ENCODE assay signal across 21 cellular contexts in the genomic region with DNA sequence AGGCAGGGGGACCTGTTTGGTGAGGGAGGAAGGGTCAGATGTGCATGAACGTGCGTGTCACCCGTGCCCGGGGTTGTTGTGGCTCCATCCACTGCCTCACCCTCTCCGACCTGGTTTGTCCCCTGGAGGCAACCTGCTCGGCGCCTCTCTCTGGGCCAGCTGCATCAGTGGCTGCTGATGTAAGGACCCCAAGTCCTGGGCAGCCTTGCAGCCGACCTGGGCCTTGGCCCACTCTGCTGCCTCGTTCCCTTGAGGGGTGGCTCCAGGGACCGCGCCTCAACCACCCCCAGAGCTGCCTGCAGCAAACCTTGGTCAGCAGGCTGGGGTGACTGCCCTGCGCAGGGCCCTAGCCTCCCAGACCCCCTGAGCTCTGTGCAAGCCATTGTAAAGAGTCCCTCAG.
DNase-seq lines count a peak whose midpoint lies in the region; ATAC-seq and TF ChIP-seq lines count a peak whose summit lies in the region.
"Had no signal": no experiment of that assay in that cellular context is flagged by ENCODE, and none has a peak within 500 bp of the region (broad histone marks: within the 10 kb centered on the region; RNA-seq: fewer than 3 reads in every experiment).

No MANE protein-coding gene starts in this region.

- ATAC-seq in activated CD4-positive, alpha-beta T cell treated with anti-CD3 and anti-CD28 coated beads for 36 hours: no peak
- ATAC-seq in left cardiac atrium (no peak), sciatic nerve (no peak), HG03520 (IDR thresholded peaks at IDR 0.05; ENCODE audit: unreplicated experiment) (no peak), GM21515 (IDR thresholded peaks at IDR 0.05; ENCODE audit: unreplicated experiment) (no peak)
- ATAC-seq: GM12878 had no signal

- H3K36me3 ChIP-seq in Loucy (ENCODE audit: insufficient read depth, low read length): no peaks in the 10 kb centered on the region
- H3K36me3 ChIP-seq: tibial nerve had no signal

- no peaks in the 10 kb centered on the region for H3K9me3 Mint-ChIP-seq in activated CD4-positive, alpha-beta T cell treated with anti-CD3 and anti-CD28 coated beads for 36 hours (ENCODE audit: low read depth)
- H3K9me3 Mint-ChIP-seq in activated CD4-positive, alpha-beta T cell treated with anti-CD3 and anti-CD28 coated beads, Interleukin-2, amount 10 ng/mL, durations not matched to agents 24 days and 14 days: no peaks in the 10 kb centered on the region
- H3K9me3 Mint-ChIP-seq: activated CD4-positive, alpha-beta memory T cell treated with anti-CD3 and anti-CD28 coated beads, Interleukin-2, amount 10 ng/mL, durations not matched to agents 7 days and 5 days; activated T-helper 1 cell treated with anti-CD3 and anti-CD28 coated beads, Interleukin-12 subunit alpha, Interleukin-12 subunit beta, Interleukin-2, Interleukin-4 antibody, amounts not matched to agents 30 ng/mL and 10 ng/mL and 1 ng/mL, durations not matched to agents 14 hours and 24 hours and 36 hours; T-helper 1 cell treated with Interleukin-12 subunit alpha and Interleukin-12 subunit beta and Interleukin-4 antibody, amounts not matched to agents 30 μg/mL and 1 μg/mL, for 36 hours had no signal

- H3K27ac Mint-ChIP-seq in activated CD4-positive, alpha-beta T cell treated with anti-CD3 and anti-CD28 coated beads for 36 hours: no peak overlapping the region
- H3K27ac Mint-ChIP-seq in activated CD4-positive, alpha-beta T cell treated with anti-CD3 and anti-CD28 coated beads, Interleukin-2, amount 10 ng/mL, durations not matched to agents 24 days and 14 days: no peak overlapping the region
- H3K27ac Mint-ChIP-seq: activated CD4-positive, alpha-beta memory T cell treated with anti-CD3 and anti-CD28 coated beads, Interleukin-2, amount 10 ng/mL, durations not matched to agents 7 days and 5 days; activated T-helper 1 cell treated with anti-CD3 and anti-CD28 coated beads, Interleukin-12 subunit alpha, Interleukin-12 subunit beta, Interleukin-2, Interleukin-4 antibody, amounts not matched to agents 30 ng/mL and 10 ng/mL and 1 ng/mL, durations not matched to agents 14 hours and 24 hours and 36 hours; H9; T-helper 1 cell treated with Interleukin-12 subunit alpha and Interleukin-12 subunit beta and Interleukin-4 antibody, amounts not matched to agents 30 μg/mL and 1 μg/mL, for 36 hours had no signal

- peaks cover 2% of the 10 kb centered on the region for H3K4me1 Mint-ChIP-seq in activated CD4-positive, alpha-beta T cell treated with anti-CD3 and anti-CD28 coated beads for 36 hours
- no peaks in the 10 kb centered on the region for H3K4me1 Mint-ChIP-seq in activated CD4-positive, alpha-beta T cell treated with anti-CD3 and anti-CD28 coated beads, Interleukin-2, amount 10 ng/mL, durations not matched to agents 24 days and 14 days
- H3K4me1 Mint-ChIP-seq: H9 had no signal

- CTCF ChIA-PET in activated CD4-positive, alpha-beta T cell treated with anti-CD3 and anti-CD28 coated beads for 36 hours (lab: Charles Lee): no interaction called here

- H3K4me3 ChIP-seq in Loucy (ENCODE audit: low read length, poor library complexity, severe bottlenecking): no peak overlapping the region
- H3K4me3 ChIP-seq: GM12878, tibial nerve had no signal

- H4K20me1 ChIP-seq in Loucy (ENCODE audit: insufficient read depth, low read length, poor library complexity, severe bottlenecking): no peaks in the 10 kb centered on the region

- no peak overlapping the region for H2AFZ ChIP-seq in Loucy (ENCODE audit: low read length)

- intact Hi-C loops in activated CD4-positive, alpha-beta T cell treated with anti-CD3 and anti-CD28 coated beads for 36 hours (cut with DNase I, micrococcal nuclease): no loop called here
- intact Hi-C loops in activated CD4-positive, alpha-beta T cell treated with anti-CD3 and anti-CD28 coated beads, Interleukin-2, amount 10 ng/mL, durations not matched to agents 24 days and 14 days (cut with micrococcal nuclease): no loop called here
- intact Hi-C loops in left cardiac atrium (cut with DNase I): no loop called here
- intact Hi-C loops in sciatic nerve (cut with DNase I): no loop called here

- peaks cover 14% of the 10 kb centered on the region for H3K27me3 Mint-ChIP-seq in activated CD4-positive, alpha-beta T cell treated with anti-CD3 and anti-CD28 coated beads for 36 hours
- H3K27me3 Mint-ChIP-seq in activated CD4-positive, alpha-beta T cell treated with anti-CD3 and anti-CD28 coated beads, Interleukin-2, amount 10 ng/mL, durations not matched to agents 24 days and 14 days: peaks cover 49% of the 10 kb centered on the region

- no peaks in the 10 kb centered on the region for H3F3A ChIP-seq in Loucy (ENCODE audit: low read depth)

- H3K9me3 ChIP-seq in Loucy (ENCODE audit: insufficient read depth, low read depth, low read length): no peaks in the 10 kb centered on the region

- H3K9ac ChIP-seq in Loucy (ENCODE audit: low read depth, low read length, poor library complexity, severe bottlenecking): peak overlapping the region; percentile 84

- POLR2A ChIA-PET in activated CD4-positive, alpha-beta T cell treated with anti-CD3 and anti-CD28 coated beads for 36 hours (lab: Charles Lee): no interaction called here

- H3K4me3 Mint-ChIP-seq in activated CD4-positive, alpha-beta T cell treated with anti-CD3 and anti-CD28 coated beads for 36 hours: no peak overlapping the region
- H3K4me3 Mint-ChIP-seq in activated CD4-positive, alpha-beta T cell treated with anti-CD3 and anti-CD28 coated beads, Interleukin-2, amount 10 ng/mL, durations not matched to agents 24 days and 14 days: no peak overlapping the region
- H3K4me3 Mint-ChIP-seq: activated CD4-positive, alpha-beta memory T cell treated with anti-CD3 and anti-CD28 coated beads, Interleukin-2, amount 10 ng/mL, durations not matched to agents 7 days and 5 days; activated T-helper 1 cell treated with anti-CD3 and anti-CD28 coated beads, Interleukin-12 subunit alpha, Interleukin-12 subunit beta, Interleukin-2, Interleukin-4 antibody, amounts not matched to agents 30 ng/mL and 10 ng/mL and 1 ng/mL, durations not matched to agents 14 hours and 24 hours and 36 hours; H9; T-helper 1 cell treated with Interleukin-12 subunit alpha and Interleukin-12 subunit beta and Interleukin-4 antibody, amounts not matched to agents 30 μg/mL and 1 μg/mL, for 36 hours had no signal

- peaks cover 43% of the 10 kb centered on the region for H3K79me2 ChIP-seq in Loucy (ENCODE audit: insufficient read depth, low read length)

- DNase-seq in activated CD4-positive, alpha-beta T cell treated with anti-CD3 and anti-CD28 coated beads for 36 hours: peak; percentile 0
- no peak for DNase-seq in activated CD4-positive, alpha-beta T cell treated with anti-CD3 and anti-CD28 coated beads, Interleukin-2, amount 10 ng/mL, durations not matched to agents 24 days and 14 days
- DNase-seq in left cardiac atrium (peak; percentile 10), sciatic nerve (ENCODE audit: low spot score) (peak; percentile 41), NCI-H345 treated with DMSO at 0.1 percent for 48 hours (lab: John Stamatoyannopoulos, UW; ENCODE audit: unreplicated experiment) (no peak)
- DNase-seq: activated CD4-positive, alpha-beta memory T cell treated with anti-CD3 and anti-CD28 coated beads, Interleukin-2, amount 10 ng/mL, durations not matched to agents 7 days and 5 days; AML-193; dermis blood vessel endothelial cell; DMS79; H9; NCI-H1694 treated with DMSO at 0.1 percent for 48 hours; NCI-H774; occipital lobe; stimulated activated naive CD4-positive, alpha-beta T cell treated with Interleukin-2 at 50 U/mL for 16 hours had no signal

- H3K9me2 ChIP-seq in Loucy (replicated peaks; ENCODE audit: low read depth, low read length): no peaks in the 10 kb centered on the region

- H3K36me3 Mint-ChIP-seq in activated CD4-positive, alpha-beta T cell treated with anti-CD3 and anti-CD28 coated beads for 36 hours (ENCODE audit: low read depth): no peaks in the 10 kb centered on the region
- no peaks in the 10 kb centered on the region for H3K36me3 Mint-ChIP-seq in activated CD4-positive, alpha-beta T cell treated with anti-CD3 and anti-CD28 coated beads, Interleukin-2, amount 10 ng/mL, durations not matched to agents 24 days and 14 days (ENCODE audit: low read depth)

- no peak overlapping the region for H3K4me2 ChIP-seq in Loucy (ENCODE audit: low read depth, low read length, poor library complexity, severe bottlenecking)

- no peaks in the 10 kb centered on the region for H3K27me3 ChIP-seq in Loucy (ENCODE audit: insufficient read depth, low read length, poor library complexity, severe bottlenecking)
- H3K27me3 ChIP-seq: tibial nerve had no signal

- no peak for TF ChIP-seq CTCF in Loucy (conservative IDR thresholded peaks at IDR 0.05; ENCODE audit: low read length)

- peaks cover 70% of the 10 kb centered on the region for H3K4me1 ChIP-seq in Loucy (ENCODE audit: insufficient read depth, low read length, poor library complexity, severe bottlenecking)
- H3K4me1 ChIP-seq: tibial nerve had no signal

Comparison
In these comparisons a context has a peak if more than half of its experiments do, and no peak if none do; other contexts are left out.
1. DNase-seq: peak in activated CD4-positive, alpha-beta T cell treated with anti-CD3 and anti-CD28 coated beads for 36 hours (single experiment), left cardiac atrium (single experiment) and sciatic nerve (single experiment); none in activated CD4-positive, alpha-beta T cell treated with anti-CD3 and anti-CD28 coated beads, Interleukin-2, amount 10 ng/mL, durations not matched to agents 24 days and 14 days (single experiment) and NCI-H345 treated with DMSO at 0.1 percent for 48 hours (single experiment).